Comparison of ENCODE assay signal across 9 cellular contexts in genomic region chr1:201500670-201501120, GRCh38. TPM values are rescaled to one million over a fixed set of nuclear protein-coding genes. Genes with fewer than 3 reads are reported as not detected.
DNase-seq lines count a peak whose midpoint lies in the region; ATAC-seq and TF ChIP-seq lines count a peak whose summit lies in the region.
"Had no signal": no experiment of that assay in that cellular context is flagged by ENCODE, and none has a peak within 500 bp of the region (broad histone marks: within the 10 kb centered on the region; RNA-seq: fewer than 3 reads in every experiment).

No MANE protein-coding gene starts in this region.

- TF ChIP-seq CTCF in heart right ventricle (IDR thresholded peaks at IDR 0.05) = no peak
- no peak for TF ChIP-seq CTCF in osteocyte (IDR thresholded peaks at IDR 0.05)

- peak overlapping the region; percentile 17 to 96 (median 76) for H3K27ac ChIP-seq in heart right ventricle

- no peak for DNase-seq in Right ventricle myocardium inferior (ENCODE audit: missing footprints)
- DNase-seq in cardiac septum (ENCODE audit: low spot score) = no peak
- peak in 1 of 2 donors; percentile 25 for DNase-seq in heart right ventricle
- no peak for DNase-seq in osteocyte (ENCODE audit: extremely low spot score, unreplicated experiment)
- DNase-seq in KBM-7 = no peak
- DNase-seq in UCSD-AML1 (lab: John Stamatoyannopoulos, UW; ENCODE audit: unreplicated experiment) = no peak
- DNase-seq: activated CD4-positive, alpha-beta T cell treated with anti-CD3 and anti-CD28 coated beads, Interleukin-2, amount 50 U/mL, for 48 hours had no signal

- peaks cover 0 to 30% (median 0%) of the 10 kb centered on the region in 9 donors for H3K36me3 ChIP-seq in heart right ventricle

- intact Hi-C loops in Right ventricle myocardium inferior (cut with DNase I) (no loop called here), cardiac septum (cut with DNase I) (no loop called here), heart right ventricle (cut with DNase I) (no loop called here)

- peaks cover 60% of the 10 kb centered on the region for H3K4me1 Mint-ChIP-seq in osteocyte (ENCODE audit: unreplicated experiment)

- peaks cover 3 to 96% (median 77%) of the 10 kb centered on the region in 9 donors for H3K4me1 ChIP-seq in heart right ventricle

- no peaks in the 10 kb centered on the region for H3K9me3 ChIP-seq in heart right ventricle

- 55 to 61% methylated on average over 4 of the region's 4 CpGs for WGBS in heart right ventricle, 2 donors

- H3K27me3 ChIP-seq in heart right ventricle = no peaks in the 10 kb centered on the region

- no peaks in the 10 kb centered on the region for H3K27me3 Mint-ChIP-seq in osteocyte (ENCODE audit: unreplicated experiment)

- no peak overlapping the region for H3K4me3 ChIP-seq in heart right ventricle

- no peaks in the 10 kb centered on the region for H3K9me3 Mint-ChIP-seq in osteocyte (ENCODE audit: unreplicated experiment)

- peak overlapping the region; percentile 90 for H3K27ac Mint-ChIP-seq in osteocyte (ENCODE audit: unreplicated experiment)

- in situ Hi-C loops in KBM-7 (cut with MboI; ENCODE audit: low pct_unique_long_range_greater_than_20kb, low sequenced_read_pairs) = no loop called here

- ATAC-seq in Right ventricle myocardium inferior (peak; percentile 54), heart right ventricle (peak; percentile 24 to 47 (median 40)), HG02852 (IDR thresholded peaks at IDR 0.05; ENCODE audit: unreplicated experiment) (no peak), HG03469 (IDR thresholded peaks at IDR 0.05; ENCODE audit: unreplicated experiment) (no peak)

- no peak overlapping the region for H3K4me3 Mint-ChIP-seq in osteocyte (ENCODE audit: unreplicated experiment)

- no peaks in the 10 kb centered on the region for H3K36me3 Mint-ChIP-seq in osteocyte (ENCODE audit: unreplicated experiment)

RNA-seq across cellular contexts. Expression of gene CSRP1, which starts 6.2 kb away (rescaled TPM):
- total RNA-seq in Right ventricle myocardium inferior (64.6 TPM), cardiac septum (71.7 TPM), heart right ventricle (100 to 1,000 TPM in 1 of 10 donors, 10 to 100 TPM in 9; 48.1 to 103 (median 58.9) TPM), osteocyte (0.56 and 1.6 TPM in 2 replicates)
- 100 to 1,000 TPM in 1 of 2 donors, 10 to 100 TPM in 1; 74.5 to 104 TPM for polyA plus RNA-seq in heart right ventricle

RNA-seq across cellular contexts. Expression of gene PHLDA3, which starts 31.7 kb away (rescaled TPM):
- total RNA-seq in Right ventricle myocardium inferior (24.3 TPM), cardiac septum (44.6 TPM), heart right ventricle (10 to 100 TPM; 14.4 to 40.0 (median 23.6) TPM), osteocyte (50.6 and 55.5 TPM in 2 replicates)
- polyA plus RNA-seq in heart right ventricle = 10 to 100 TPM; 20.8 to 35.6 TPM

RNA-seq across cellular contexts. Expression of gene NAV1, which starts 38.2 kb away (rescaled TPM):
- 69.0 TPM for total RNA-seq in Right ventricle myocardium inferior
- 86.6 TPM for total RNA-seq in cardiac septum
- total RNA-seq in heart right ventricle = 100 to 1,000 TPM in 3 of 10 donors, 10 to 100 TPM in 7; 29.5 to 111 (median 89.0) TPM
- 10 to 100 TPM; 13.7 to 61.5 TPM for polyA plus RNA-seq in heart right ventricle
- 286 and 288 TPM in 2 replicates for total RNA-seq in osteocyte

Comparison
In these comparisons a context has a peak if more than half of its experiments do, and no peak if none do; other contexts are left out.
1. ATAC-seq: peak in Right ventricle myocardium inferior (single experiment) and heart right ventricle (8 of 8); none in HG02852 (single experiment) and HG03469 (single experiment).
2. RNA of gene CSRP1, which starts 6.2 kb away (total RNA-seq): 71.7 TPM in cardiac septum (single experiment), 64.6 TPM in Right ventricle myocardium inferior (single experiment) and 48.1 to 103 TPM in heart right ventricle; 0.56 to 1.6 TPM in osteocyte; every median in the first group is over 10 times any median in the second.